ENCODE assay signal across 9 cellular contexts in genomic region chr19:55146078-55146647, GRCh38. TPM values are rescaled to one million over a fixed set of nuclear protein-coding genes. Genes with fewer than 3 reads are reported as not detected.
DNase-seq lines count a peak whose midpoint lies in the region; ATAC-seq, FAIRE-seq and TF ChIP-seq lines count a peak whose summit lies in the region.
"Had no signal": no experiment of that assay in that cellular context is flagged by ENCODE, and none has a peak within 500 bp of the region (broad histone marks: within the 10 kb centered on the region; RNA-seq: fewer than 3 reads in every experiment).

No MANE protein-coding gene starts in this region.

- 0 out of 2 replicates have a peak, but pooled peaks have one; percentile 15 for ATAC-seq in IMR-90 (ENCODE audit: low read depth)
- peak; percentile 73 for ATAC-seq in RWPE2 (ENCODE audit: low read depth)
- no peak for ATAC-seq in HG03139 (IDR thresholded peaks at IDR 0.05; ENCODE audit: unreplicated experiment)

- intact Hi-C loops in IMR-90 (cut with micrococcal nuclease) = loop anchor here (10.0 kb wide), 1 partner anchor 149 kb away; no protein-coding TSS in a partner anchor

- DNase-seq in NCI-H1417 (lab: John Stamatoyannopoulos, UW) (peak; percentile 16 to 75 (median 70)), NCI-H1417 treated with DMSO at 0.1 percent for 48 hours (lab: John Stamatoyannopoulos, UW) (no peak), IMR-90 (no peak), RWPE2 (ENCODE audit: low spot score) (no peak), glomerular visceral epithelial cell (ENCODE audit: extremely low spot score) (peak; percentile 45), frontal cortex (ENCODE audit: low spot score in 2 of 2) (no peak), tibial nerve (ENCODE audit: low spot score in 2 of 2) (no peak)

- H3K9me3 ChIP-seq in IMR-90 (ENCODE audit: control insufficient read depth, insufficient read depth, low read length) (no peaks in the 10 kb centered on the region), RWPE2 (ENCODE audit: severe bottlenecking) (no peaks in the 10 kb centered on the region), tibial nerve (no peaks in the 10 kb centered on the region)

- TF ChIP-seq CTCF in IMR-90 (conservative IDR thresholded peaks at IDR 0.05; ENCODE audit: low read depth, low read length) (peak; percentile 50), RWPE2 (IDR thresholded peaks at IDR 0.05; ENCODE audit: poor library complexity, severe bottlenecking) (peak; percentile 92), tibial nerve (IDR thresholded peaks at IDR 0.05) (no peak)

- TF ChIP-seq POLR2A in IMR-90 (IDR thresholded peaks at IDR 0.05; ENCODE audit: low read depth, low read length) (no peak), tibial nerve (IDR thresholded peaks at IDR 0.05) (no peak)

- H2AK9ac ChIP-seq in IMR-90 (replicated peaks; ENCODE audit: low read depth, low read length, poor library complexity) = no peak overlapping the region

- H3K9ac ChIP-seq in IMR-90 (ENCODE audit: low read depth, low read length) = no peak overlapping the region

- FAIRE-seq in frontal cortex (lab: Jason Lieb, UNC) = no peak

- H3K9me1 ChIP-seq in IMR-90 (ENCODE audit: insufficient read depth, low read length) = no peaks in the 10 kb centered on the region

- dilution Hi-C loops in IMR-90 (cut with HindIII; ENCODE audit: low sequenced_read_pairs, unreplicated experiment) = no loop called here

- H3K79me1 ChIP-seq in IMR-90 (ENCODE audit: low read depth in 1 of 2, low read length in 2 of 2) = no peaks in the 10 kb centered on the region

- no peaks in the 10 kb centered on the region for H4K20me1 ChIP-seq in IMR-90 (ENCODE audit: insufficient read depth, low read length)

- H2BK5ac ChIP-seq in IMR-90 (ENCODE audit: low read depth, low read length, poor library complexity, severe bottlenecking) = no peak overlapping the region

- H4K5ac ChIP-seq in IMR-90 (ENCODE audit: low read depth, low read length) = no peak overlapping the region

- H3K4ac ChIP-seq in IMR-90 (ENCODE audit: low read depth, low read length) = no peak overlapping the region

- peaks cover 53% of the 10 kb centered on the region for H3K27me3 ChIP-seq in IMR-90 (ENCODE audit: control insufficient read depth, insufficient read depth, low read length)
- no peaks in the 10 kb centered on the region for H3K27me3 ChIP-seq in RWPE2 (ENCODE audit: insufficient read depth, poor library complexity, severe bottlenecking)
- peaks cover 2 to 99% of the 10 kb centered on the region in 2 donors for H3K27me3 ChIP-seq in tibial nerve

- H3K18ac ChIP-seq in IMR-90 (ENCODE audit: low read depth, low read length) = no peak overlapping the region

- H4K91ac ChIP-seq in IMR-90 (ENCODE audit: insufficient read depth, low read depth, low read length) = no peak overlapping the region

- no peak overlapping the region for H3K27ac ChIP-seq in IMR-90 (ENCODE audit: insufficient read depth, low read length)
- peak overlapping the region; percentile 63 for H3K27ac ChIP-seq in RWPE2 (ENCODE audit: poor library complexity, severe bottlenecking)
- H3K27ac ChIP-seq in tibial nerve = no peak overlapping the region
- H3K27ac ChIP-seq: C4-2B had no signal

- no peak overlapping the region for H3K23ac ChIP-seq in IMR-90 (ENCODE audit: low read depth, low read length)

- H3K4me2 ChIP-seq in IMR-90 (ENCODE audit: low read depth, low read length) = no peak overlapping the region

- no peak for TF ChIP-seq EP300 in tibial nerve (IDR thresholded peaks at IDR 0.05)

- H2BK120ac ChIP-seq in IMR-90 (ENCODE audit: low read depth, low read length) = no peak overlapping the region

- peak; percentile 30; the same call in 1 of the 2 replicates for TF ChIP-seq RAD21 in IMR-90 (IDR thresholded peaks at IDR 0.05; ENCODE audit: low read length)

- H2BK15ac ChIP-seq in IMR-90 (ENCODE audit: low read depth, low read length) = no peak overlapping the region

- H3K36me3 ChIP-seq in IMR-90 (ENCODE audit: control insufficient read depth, insufficient read depth, low read length) = no peaks in the 10 kb centered on the region
- peaks cover 17% of the 10 kb centered on the region for H3K36me3 ChIP-seq in RWPE2 (ENCODE audit: low read depth)
- no peaks in the 10 kb centered on the region for H3K36me3 ChIP-seq in tibial nerve

- WGBS in IMR-90 (ENCODE audit: extremely low coverage in 2 of 2, insufficient read length in 1 of 2), 2 experiments = 3% methylated on average over 12 of the region's 38 CpGs; no CpG with 5 or more reads in 1 of the 2 experiments
- 1 to 2% methylated on average over 34 to 37 of the region's 38 CpGs for WGBS in tibial nerve, 2 donors

- H3K4me1 ChIP-seq in IMR-90 (ENCODE audit: control insufficient read depth, insufficient read depth, low read length) = peaks cover 1% of the 10 kb centered on the region; the same call in 1 of the 2 replicates
- H3K4me1 ChIP-seq in RWPE2 (ENCODE audit: insufficient read depth, poor library complexity, severe bottlenecking) = no peaks in the 10 kb centered on the region
- peaks cover 0 to 16% (median 0%) of the 10 kb centered on the region in 4 donors for H3K4me1 ChIP-seq in tibial nerve

- CTCF ChIA-PET in IMR-90 (lab: Yijun Ruan, JAX) = interaction anchor here (0.5 to 0.7 kb wide), 2 partner anchors 15 to 267 kb away, joined by 3 to 4 read pairs; no protein-coding TSS in a partner anchor

- H2AFZ ChIP-seq in IMR-90 (replicated peaks; ENCODE audit: low read length, poor library complexity) = no peak overlapping the region

- BruUV-seq in IMR-90 (replicated peaks; lab: Mats Ljungman, UMichigan) = no TSS peak

- POLR2A ChIA-PET in IMR-90 (lab: Charles Lee; ENCODE audit: unreplicated experiment) = no interaction called here

- H3K14ac ChIP-seq in IMR-90 (replicated peaks; ENCODE audit: low read depth, low read length) = no peak overlapping the region

- in situ Hi-C loops in IMR-90 (cut with MboI; ENCODE audit: low sequenced_read_pairs) = no loop called here

- H2BK20ac ChIP-seq in IMR-90 (ENCODE audit: low read depth, low read length) = no peak overlapping the region

- no peak overlapping the region for H2AK5ac ChIP-seq in IMR-90 (ENCODE audit: low read depth, low read length)

- H3K4me3 ChIP-seq in IMR-90 (ENCODE audit: insufficient read depth, low read depth, low read length) (no peak overlapping the region), RWPE2 (ENCODE audit: severe bottlenecking) (peak overlapping the region; percentile 68), tibial nerve (no peak overlapping the region)

- H4K8ac ChIP-seq in IMR-90 (ENCODE audit: low read depth in 2 of 2, low read length in 2 of 2) = no peak overlapping the region

- no peak overlapping the region for H3K56ac ChIP-seq in IMR-90 (ENCODE audit: extremely low read depth, insufficient read depth, low read length)

TF ChIP-seq in IMR-90, 13 proteins besides CTCF, POLR2A, EP300 and RAD21 (continues in another document):
- no peak for TF ChIP-seq USF2 (IDR thresholded peaks at IDR 0.05; ENCODE audit: low read depth, low read length)
- no peak for TF ChIP-seq MAFK (IDR thresholded peaks at IDR 0.05; ENCODE audit: low read depth, low read length)
- peak; percentile 36 for TF ChIP-seq SMC3 (IDR thresholded peaks at IDR 0.05; ENCODE audit: low read depth, low read length)
- no peak for TF ChIP-seq MXI1 (IDR thresholded peaks at IDR 0.05; ENCODE audit: borderline replicate concordance, low read depth, low read length)
- peak; percentile 27; the same call in 1 of the 2 replicates for TF ChIP-seq MAZ (IDR thresholded peaks at IDR 0.05; ENCODE audit: borderline replicate concordance, low read depth, low read length)

RNA-seq across cellular contexts. Expression of gene TNNT1, which starts 2.8 kb away (rescaled TPM):
- total RNA-seq in IMR-90 (2012; rRNA removed) (1.3 and 3.1 TPM in 2 replicates), frontal cortex (2.4 TPM), tibial nerve (1 to 10 TPM in 1 of 4 donors, under 1 TPM in 1, not detected in 2; 0.90 to 1.5 TPM)
- 2.5 and 2.6 TPM in 2 replicates for polyA plus RNA-seq in IMR-90 (2012; rRNA removed)
- 1.4 and 3.4 TPM in 2 replicates for polyA plus RNA-seq in IMR-90 (2012; cell fraction: cytosol; rRNA removed)
- polyA plus RNA-seq in IMR-90 (2012; cell fraction: nucleus; rRNA removed; ENCODE audit: low replicate concordance) = 1.1 and 2.2 TPM in 2 replicates

RNA-seq across cellular contexts. Expression of gene TNNI3, which starts 11.4 kb away (rescaled TPM):
- total RNA-seq in IMR-90 (2012; rRNA removed) (not detected in 2 replicates), frontal cortex (0.41 TPM), tibial nerve (not detected)
- polyA plus RNA-seq in IMR-90 (2012; rRNA removed) = not detected in 2 replicates
- polyA plus RNA-seq in IMR-90 (2012; cell fraction: cytosol; rRNA removed) = 0.09 and 0.24 TPM in 2 replicates
- polyA plus RNA-seq in IMR-90 (2012; cell fraction: nucleus; rRNA removed; ENCODE audit: low replicate concordance) = 0.26 and 0.28 TPM in 2 replicates

RNA-seq across cellular contexts. Expression of gene DNAAF3, which starts 20.2 kb away (rescaled TPM):
- total RNA-seq in IMR-90 (2012; rRNA removed) (0.28 TPM in 1 of 2 replicates, not detected in the other), frontal cortex (not detected), tibial nerve (1 to 10 TPM in 2 of 4 donors, not detected in 2; 1.2 to 2.7 TPM)
- polyA plus RNA-seq in IMR-90 (2012; rRNA removed) = 0.34 TPM in 2 replicates
- 0.35 and 0.37 TPM in 2 replicates for polyA plus RNA-seq in IMR-90 (2012; cell fraction: cytosol; rRNA removed)
- polyA plus RNA-seq in IMR-90 (2012; cell fraction: nucleus; rRNA removed; ENCODE audit: low replicate concordance) = 0.96 and 1.7 TPM in 2 replicates

RNA-seq across cellular contexts. Expression of gene PPP1R12C, which starts 28.7 kb away (rescaled TPM):
- 21.1 and 21.5 TPM in 2 replicates for total RNA-seq in IMR-90 (2012; rRNA removed)
- polyA plus RNA-seq in IMR-90 (2012; rRNA removed) = 81.4 and 104 TPM in 2 replicates
- polyA plus RNA-seq in IMR-90 (2012; cell fraction: cytosol; rRNA removed) = 43.7 and 62.1 TPM in 2 replicates
- 542 and 869 TPM in 2 replicates for polyA plus RNA-seq in IMR-90 (2012; cell fraction: nucleus; rRNA removed; ENCODE audit: low replicate concordance)
- total RNA-seq in frontal cortex = 16.7 TPM
- total RNA-seq in tibial nerve = 100 to 1,000 TPM; 113 to 270 (median 180) TPM

RNA-seq across cellular contexts. Expression of gene SYT5, which starts 33.9 kb away (rescaled TPM):
- total RNA-seq in IMR-90 (2012; rRNA removed) = under 0.01 TPM in 2 replicates
- polyA plus RNA-seq in IMR-90 (2012; rRNA removed) = 0.15 TPM in 1 of 2 replicates, not detected in the other
- polyA plus RNA-seq in IMR-90 (2012; cell fraction: cytosol; rRNA removed) = 0.02 and 0.08 TPM in 2 replicates
- polyA plus RNA-seq in IMR-90 (2012; cell fraction: nucleus; rRNA removed; ENCODE audit: low replicate concordance) = 0.36 and 0.41 TPM in 2 replicates
- 33.0 TPM for total RNA-seq in frontal cortex
- not detected for total RNA-seq in tibial nerve

Comparison
In these comparisons a context has a peak if more than half of its experiments do, and no peak if none do; other contexts are left out.
1. DNase-seq: peak in NCI-H1417 (3 of 3) and glomerular visceral epithelial cell (single experiment); none in NCI-H1417 treated with DMSO at 0.1 percent for 48 hours (single experiment), IMR-90 (single experiment), RWPE2 (single experiment), frontal cortex (0 of 2) and tibial nerve (0 of 2).
2. CTCF ChIP-seq: peak in IMR-90 (single experiment) and RWPE2 (single experiment); none in tibial nerve (0 of 5).